In genomic region chr1:90349510-90349909, GRCh38 we compare ENCODE assay signal across 27 cellular contexts.
"Had no signal": no experiment of that assay in that cellular context is flagged by ENCODE, and none has a peak within 500 bp of the region (broad histone marks: within the 10 kb centered on the region; RNA-seq: fewer than 3 reads in every experiment).

No MANE protein-coding gene starts in this region.

- H3K4me3 Mint-ChIP-seq: stimulated activated effector memory CD8-positive, alpha-beta T cell treated with anti-CD3 and anti-CD28 coated beads, Interleukin-12 subunit alpha, Interleukin-12 subunit beta, amount 100 ng/mL, for 72 hours; stimulated activated memory B cell treated with anti-CD40 and anti-IgM and Interleukin-4, amounts not matched to agents 10 μg/mL and 1 μg/mL and 100 μg/mL, for 72 hours; stimulated activated naive B cell treated with anti-CD40 and anti-IgM and Interleukin-4, amounts not matched to agents 10 μg/mL and 1 μg/mL and 100 μg/mL, for 72 hours; stimulated activated naive CD8-positive, alpha-beta T cell treated with anti-CD3 and anti-CD28 coated beads, Interleukin-15, amount 100 ng/mL, for 72 hours; stimulated activated naive CD8-positive, alpha-beta T cell treated with anti-CD3 and anti-CD28 coated beads, Interleukin-15, Interleukin-2, amounts not matched to agents 100 ng/mL and 50 ng/mL, for 24 hours; type B pancreatic cell had no signal

- H3K4me3 ChIP-seq: stomach, suprapubic skin, testis, thoracic aorta, thyroid gland, tibial artery, tibial nerve, transverse colon, upper lobe of left lung, upper lobe of right lung, uterus, vagina had no signal

- H3K4me1 Mint-ChIP-seq: stimulated activated effector memory CD8-positive, alpha-beta T cell treated with anti-CD3 and anti-CD28 coated beads, Interleukin-12 subunit alpha, Interleukin-12 subunit beta, amount 100 ng/mL, for 72 hours; stimulated activated memory B cell treated with anti-CD40 and anti-IgM and Interleukin-4, amounts not matched to agents 10 μg/mL and 1 μg/mL and 100 μg/mL, for 72 hours; stimulated activated naive B cell treated with anti-CD40 and anti-IgM and Interleukin-4, amounts not matched to agents 10 μg/mL and 1 μg/mL and 100 μg/mL, for 72 hours; stimulated activated naive CD8-positive, alpha-beta T cell treated with anti-CD3 and anti-CD28 coated beads, Interleukin-15, amount 100 ng/mL, for 72 hours had no signal

- H3K9me3 Mint-ChIP-seq: type B pancreatic cell had no signal

- H3K27me3 ChIP-seq: stomach, suprapubic skin, testis, thyroid gland, tibial nerve, transverse colon, upper lobe of left lung, upper lobe of right lung, uterus, vagina had no signal

- H3K27me3 Mint-ChIP-seq: stimulated activated memory B cell treated with anti-CD40 and anti-IgM and Interleukin-4, amounts not matched to agents 10 μg/mL and 1 μg/mL and 100 μg/mL, for 72 hours; stimulated activated naive B cell treated with anti-CD40 and anti-IgM and Interleukin-4, amounts not matched to agents 10 μg/mL and 1 μg/mL and 100 μg/mL, for 72 hours; stimulated activated naive CD8-positive, alpha-beta T cell treated with anti-CD3 and anti-CD28 coated beads, Interleukin-15, amount 100 ng/mL, for 72 hours; stimulated activated naive CD8-positive, alpha-beta T cell treated with anti-CD3 and anti-CD28 coated beads, Interleukin-15, Interleukin-2, amounts not matched to agents 100 ng/mL and 50 ng/mL, for 24 hours; type B pancreatic cell had no signal

- H3K9me3 ChIP-seq: testis, thyroid gland, transverse colon, upper lobe of right lung, uterus, vagina had no signal

- H3K4me1 ChIP-seq: stomach, suprapubic skin, testis, thyroid gland, tibial artery, tibial nerve, upper lobe of right lung, uterus, vagina had no signal

- H3K36me3 ChIP-seq: stomach, suprapubic skin, thoracic aorta, thyroid gland, tibial artery, tibial nerve, transverse colon, upper lobe of left lung, upper lobe of right lung, uterus, vagina had no signal

- H3K36me3 Mint-ChIP-seq: stimulated activated effector memory CD8-positive, alpha-beta T cell treated with anti-CD3 and anti-CD28 coated beads, Interleukin-12 subunit alpha, Interleukin-12 subunit beta, amount 100 ng/mL, for 72 hours; stimulated activated memory B cell treated with anti-CD40 and anti-IgM and Interleukin-4, amounts not matched to agents 10 μg/mL and 1 μg/mL and 100 μg/mL, for 72 hours; stimulated activated naive B cell treated with anti-CD40 and anti-IgM and Interleukin-4, amounts not matched to agents 10 μg/mL and 1 μg/mL and 100 μg/mL, for 72 hours; type B pancreatic cell had no signal

- DNase-seq: stimulated activated CD4-positive, alpha-beta T cell treated with anti-CD3 and anti-CD28 coated beads, Interleukin-2, amount 100 ng/mL, for 48 hours; stimulated activated CD4-positive, alpha-beta T cell treated with anti-CD3 and anti-CD28 coated beads, Interleukin-4, amount 100 ng/mL, for 1 hour; stimulated activated CD4-positive, alpha-beta T cell treated with anti-CD3 and anti-CD28 coated beads, Interleukin-4, amount 100 ng/mL, for 24 hours; stimulated activated CD4-positive, alpha-beta T cell treated with anti-CD3 and anti-CD28 coated beads, Interleukin-4, amount 100 ng/mL, for 4 hours; stimulated activated CD8-positive, alpha-beta memory T cell treated with anti-CD3 and anti-CD28 coated beads, Interleukin-4, amount 100 ng/mL, for 48 hours; stimulated activated naive B cell treated with anti-CD40 and anti-IgM and Interleukin-4, amounts not matched to agents 10 μg/mL and 1 μg/mL and 100 μg/mL, for 72 hours; stimulated activated naive CD4-positive, alpha-beta T cell; stimulated activated naive CD8-positive, alpha-beta T cell treated with anti-CD3 and anti-CD28 coated beads, Interleukin-15, amount 100 ng/mL, for 72 hours; stimulated activated naive CD8-positive, alpha-beta T cell treated with anti-CD3 and anti-CD28 coated beads, Interleukin-15, Interleukin-2, amounts not matched to agents 100 U/mL and 50 U/mL, for 24 hours; stomach; substantia nigra; testis; thyroid gland; tibial artery; transverse colon; trophoblast cell; upper lobe of left lung; upper lobe of right lung; uterus had no signal

- H3K27ac Mint-ChIP-seq: stimulated activated effector memory CD8-positive, alpha-beta T cell treated with anti-CD3 and anti-CD28 coated beads, Interleukin-12 subunit alpha, Interleukin-12 subunit beta, amount 100 ng/mL, for 72 hours; stimulated activated memory B cell treated with anti-CD40 and anti-IgM and Interleukin-4, amounts not matched to agents 10 μg/mL and 1 μg/mL and 100 μg/mL, for 72 hours; stimulated activated naive B cell treated with anti-CD40 and anti-IgM and Interleukin-4, amounts not matched to agents 10 μg/mL and 1 μg/mL and 100 μg/mL, for 72 hours; stimulated activated naive CD8-positive, alpha-beta T cell treated with anti-CD3 and anti-CD28 coated beads, Interleukin-15, amount 100 ng/mL, for 72 hours; stimulated activated naive CD8-positive, alpha-beta T cell treated with anti-CD3 and anti-CD28 coated beads, Interleukin-15, Interleukin-2, amounts not matched to agents 100 ng/mL and 50 ng/mL, for 24 hours; type B pancreatic cell had no signal

- H3K27ac ChIP-seq: stomach, suprapubic skin, testis, thoracic aorta, thyroid gland, tibial artery, tibial nerve, transverse colon, upper lobe of left lung, upper lobe of right lung, uterus, vagina had no signal
